9 cellular contexts compared by ENCODE assay signal in the genomic region with DNA sequence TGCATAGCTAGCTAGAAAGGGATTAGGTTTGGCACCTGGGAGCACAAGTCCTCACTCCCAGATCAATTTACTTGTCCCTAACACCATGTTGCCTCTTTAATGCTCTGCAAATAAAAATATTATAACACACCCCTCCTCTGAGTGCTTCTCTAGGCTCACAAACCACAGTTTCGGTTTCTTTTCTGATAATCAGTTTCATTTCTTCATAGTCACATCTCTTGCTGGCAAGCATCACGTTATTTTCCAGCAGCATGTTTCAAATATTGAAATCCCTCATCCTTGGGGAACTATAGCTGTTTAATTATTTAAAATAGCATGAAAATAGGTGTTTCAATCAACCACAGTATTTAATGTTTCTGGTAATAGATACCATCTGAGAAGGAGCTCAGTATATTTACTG. TPM values are rescaled to one million over a fixed set of nuclear protein-coding genes. Genes with fewer than 3 reads are reported as not detected.
A peak's percentile ranks its signal among the peaks of the same experiment; 100 is the strongest.
DNase-seq lines count a peak whose midpoint lies in the region; ATAC-seq, FAIRE-seq and TF ChIP-seq lines count a peak whose summit lies in the region.
"Had no signal": no experiment of that assay in that cellular context is flagged by ENCODE, and none has a peak within 500 bp of the region (broad histone marks: within the 10 kb centered on the region; RNA-seq: fewer than 3 reads in every experiment).

No MANE protein-coding gene starts in this region.

- TF ChIP-seq CTCF in GM12878 (IDR thresholded peaks at IDR 0.05 in 2 of 3, conservative IDR thresholded peaks at IDR 0.05 in 1 of 3; ENCODE audit: control insufficient read depth in 2 of 3, extremely low read depth in 1 of 3, insufficient read depth in 1 of 3, low read depth in 3 of 3, low read length in 3 of 3) (no peak), tibial artery (IDR thresholded peaks at IDR 0.05) (no peak)

- H3K4me3 ChIP-seq in GM12878 (peak overlapping the region; percentile 33), tibial artery (no peak overlapping the region)
- H3K4me3 ChIP-seq: SJSA1 had no signal

- TF ChIP-seq POLR2A in GM12878 (IDR thresholded peaks at IDR 0.05; ENCODE audit: low read depth, low read length): no peak

- ATAC-seq in GM18498 (IDR thresholded peaks at IDR 0.05; ENCODE audit: unreplicated experiment) (peak; percentile 84), GM21423 (IDR thresholded peaks at IDR 0.05; ENCODE audit: unreplicated experiment) (peak; percentile 69), GM12878 (peak; percentile 80)
- peak; percentile 74 for ATAC-seq in stimulated activated effector memory CD8-positive, alpha-beta T cell treated with anti-CD3 and anti-CD28 coated beads, Interleukin-12 subunit alpha, Interleukin-12 subunit beta, amount 100 ng/mL, for 72 hours

- peak; percentile 81 for FAIRE-seq in GM12878 (lab: Jason Lieb, UNC)
- no peak for FAIRE-seq in urothelium cell line (lab: Jason Lieb, UNC)

- H2AFZ ChIP-seq in GM12878 (ENCODE audit: control insufficient read depth, low read depth, low read length): peak overlapping the region; percentile 45; the same call in 1 of the 2 replicates

- no peaks in the 10 kb centered on the region for H4K20me1 ChIP-seq in GM12878 (ENCODE audit: control insufficient read depth, insufficient read depth)

- TF ChIP-seq EP300 in GM12878 (IDR thresholded peaks at IDR 0.05; ENCODE audit: borderline replicate concordance in 1 of 2, control insufficient read depth in 1 of 2, low read depth in 2 of 2, low read length in 2 of 2): peak in 1 of 2 experiments; percentile 57; a peak in 1 of 4 replicates

- 2% methylated on average over 2 of the region's 2 CpGs for WGBS in GM12878 (ENCODE audit: insufficient coverage, insufficient replicate concordance, low lambda C conversion rate, missing lambda C conversion rate)

- H3K4me3 Mint-ChIP-seq in stimulated activated effector memory CD8-positive, alpha-beta T cell treated with anti-CD3 and anti-CD28 coated beads, Interleukin-12 subunit alpha, Interleukin-12 subunit beta, amount 100 ng/mL, for 72 hours: peak overlapping the region; percentile 47

- no peaks in the 10 kb centered on the region for H3K79me2 ChIP-seq in GM12878 (ENCODE audit: control insufficient read depth, insufficient read depth, low read length)

- no peaks in the 10 kb centered on the region for H3K9me3 ChIP-seq in GM12878 (replicated peaks; ENCODE audit: control insufficient read depth, insufficient read depth, low read length)
- no peaks in the 10 kb centered on the region for H3K9me3 ChIP-seq in tibial artery
- H3K9me3 ChIP-seq: SJSA1 had no signal

- in situ Hi-C loops in GM12878 (cut with MboI): no loop called here

- RAD21 ChIA-PET in GM12878 (lab: Charles Lee; ENCODE audit: unreplicated experiment): interaction anchor here (1.0 to 3.1 kb wide), 8 partner anchors 9 to 609 kb away, joined by 3 to 30 read pairs (median 3); partner anchors contain the start of genes METTL4, NDC80 and SMCHD1

- no peak for TF ChIP-seq RAD21 in GM12878 (IDR thresholded peaks at IDR 0.05; ENCODE audit: insufficient read depth, low read depth, low read length)

- H3K36me3 ChIP-seq in GM12878 (ENCODE audit: control insufficient read depth in 2 of 2, insufficient read depth in 2 of 2, low read length in 1 of 2) (no peaks in the 10 kb centered on the region), tibial artery (no peaks in the 10 kb centered on the region)
- H3K36me3 ChIP-seq: SJSA1 had no signal

- no peaks in the 10 kb centered on the region for H3K9me3 Mint-ChIP-seq in stimulated activated effector memory CD8-positive, alpha-beta T cell treated with anti-CD3 and anti-CD28 coated beads, Interleukin-12 subunit alpha, Interleukin-12 subunit beta, amount 100 ng/mL, for 72 hours

- H3K27ac Mint-ChIP-seq in stimulated activated effector memory CD8-positive, alpha-beta T cell treated with anti-CD3 and anti-CD28 coated beads, Interleukin-12 subunit alpha, Interleukin-12 subunit beta, amount 100 ng/mL, for 72 hours: peak overlapping the region; percentile 55

- POLR2A ChIA-PET in GM12878 (lab: Charles Lee): interaction anchor here (1.0 to 4.8 kb wide), 6 partner anchors 10 to 36 kb away, joined by 4 to 44 read pairs (median 7); partner anchors contain the start of gene SMCHD1

- peak overlapping the region; percentile 37; the same call in 1 of the 2 replicates for H3K9ac ChIP-seq in GM12878 (ENCODE audit: control insufficient read depth, insufficient read depth, low read length)

- no peaks in the 10 kb centered on the region for H3K36me3 Mint-ChIP-seq in stimulated activated effector memory CD8-positive, alpha-beta T cell treated with anti-CD3 and anti-CD28 coated beads, Interleukin-12 subunit alpha, Interleukin-12 subunit beta, amount 100 ng/mL, for 72 hours

- CTCF ChIA-PET in GM12878 (lab: Yijun Ruan, JAX): interaction anchor here (1.2 to 1.6 kb wide), 3 partner anchors 10 to 15 kb away, joined by 3 to 8 read pairs (median 4); no protein-coding TSS in a partner anchor

- H3K27ac ChIP-seq in GM12878 (ENCODE audit: control insufficient read depth, insufficient read depth): peak overlapping the region; percentile 99
- H3K27ac ChIP-seq in tibial artery: no peak overlapping the region
- H3K27ac ChIP-seq: SJSA1 had no signal

- DNase-seq in HPDE6-E6E7 (ENCODE audit: extremely low spot score): peak; percentile 37
- DNase-seq in GM12878 (ENCODE audit: low read depth, low spot score): peak; percentile 77
- DNase-seq in stimulated activated effector memory CD8-positive, alpha-beta T cell treated with anti-CD3 and anti-CD28 coated beads, Interleukin-12 subunit alpha, Interleukin-12 subunit beta, amount 100 ng/mL, for 72 hours (ENCODE audit: low spot score in 2 of 2): peak in 1 of 2 donors; percentile 46
- no peak for DNase-seq in urothelium cell line (ENCODE audit: low spot score)
- DNase-seq in NCI-H446 (lab: John Stamatoyannopoulos, UW): no peak
- DNase-seq in tibial artery: no peak

- H3K4me1 ChIP-seq in GM12878 (ENCODE audit: control insufficient read depth, insufficient read depth, low read length): peaks cover 49% of the 10 kb centered on the region
- no peaks in the 10 kb centered on the region for H3K4me1 ChIP-seq in tibial artery

- H3K27me3 ChIP-seq in GM12878 (replicated peaks in 1 of 2; ENCODE audit: control insufficient read depth in 2 of 2, insufficient read depth in 2 of 2, low read length in 1 of 2): no peaks in the 10 kb centered on the region
- H3K27me3 ChIP-seq in tibial artery: no peaks in the 10 kb centered on the region
- H3K27me3 ChIP-seq: SJSA1 had no signal

- intact Hi-C loops in GM12878 (cut with micrococcal nuclease; ENCODE audit: unreplicated experiment): loop anchor here (2.0 kb wide), 1 partner anchor 13 kb away; the partner anchor contains the start of gene SMCHD1
- intact Hi-C loops in tibial artery (cut with DNase I; ENCODE audit: low total_unique reads): no loop called here

- SMC1A ChIA-PET in GM12878 (lab: Charles Lee; ENCODE audit: uncharacterized antibody, unreplicated experiment): interaction anchor here (0.9 to 4.3 kb wide), 8 partner anchors 11 to 70 kb away, joined by 3 to 29 read pairs (median 6); partner anchors contain the start of genes METTL4, NDC80 and SMCHD1

- no TSS peak for BruUV-seq in GM12878 (replicated peaks; lab: Mats Ljungman, UMichigan)

- peaks cover 45% of the 10 kb centered on the region for H3K4me1 Mint-ChIP-seq in stimulated activated effector memory CD8-positive, alpha-beta T cell treated with anti-CD3 and anti-CD28 coated beads, Interleukin-12 subunit alpha, Interleukin-12 subunit beta, amount 100 ng/mL, for 72 hours

- H3K4me2 ChIP-seq in GM12878 (ENCODE audit: control insufficient read depth, insufficient read depth): peak overlapping the region; percentile 93

TF ChIP-seq in GM12878, 131 proteins besides CTCF, POLR2A, EP300 and RAD21 (continues in another document):
- TF ChIP-seq RB1 (IDR thresholded peaks at IDR 0.05; ENCODE audit: borderline replicate concordance): no peak
- TF ChIP-seq ZNF384 (IDR thresholded peaks at IDR 0.05; ENCODE audit: borderline replicate concordance, low read depth, low read length): no peak
- TF ChIP-seq CHD1 (IDR thresholded peaks at IDR 0.05; ENCODE audit: low read depth, low read length): no peak
- no peak for TF ChIP-seq MTA3 (IDR thresholded peaks at IDR 0.05; ENCODE audit: borderline replicate concordance, low read length)
- 0 out of 2 replicates have a peak, but pooled peaks have one; percentile 4 for TF ChIP-seq ZNF217 (IDR thresholded peaks at IDR 0.05)
- TF ChIP-seq NRF1 (conservative IDR thresholded peaks at IDR 0.05; ENCODE audit: low read depth, low read length): no peak
- TF ChIP-seq SRF (IDR thresholded peaks at IDR 0.05; ENCODE audit: low read depth in 2 of 2, low read length in 2 of 2): no peak
- no peak for TF ChIP-seq CHD2 (IDR thresholded peaks at IDR 0.05; ENCODE audit: borderline replicate concordance, low read depth, low read length)
- TF ChIP-seq RCOR1 (conservative IDR thresholded peaks at IDR 0.05; ENCODE audit: low read depth, low read length): no peak
- no peak for TF ChIP-seq TCF3 (IDR thresholded peaks at IDR 0.05; ENCODE audit: borderline replicate concordance, insufficient read depth, low read depth, low read length)
- TF ChIP-seq ZNF622 (IDR thresholded peaks at IDR 0.05): no peak
- peak; percentile 84 for TF ChIP-seq JUNB (IDR thresholded peaks at IDR 0.05)
- no peak for TF ChIP-seq SUZ12 (IDR thresholded peaks at IDR 0.05; ENCODE audit: unreplicated experiment)

RNA-seq across cellular contexts. Expression of gene SMCHD1, which starts 13.9 kb away (rescaled TPM):
- 550 and 614 TPM in 2 replicates for total RNA-seq in GM12878 (2013; cell fraction: nucleolus; rRNA removed)
- 71.6 and 89.8 TPM in 2 replicates for total RNA-seq in GM12878 (2014; rRNA removed)
- total RNA-seq in GM12878 (2014; rRNA removed; fragmentation: Illumina TruSeq; extraction: Trizol): 110 and 115 TPM in 2 replicates
- 50.2 and 52.0 TPM in 2 replicates for total RNA-seq in GM12878 (2021)
- polyA plus RNA-seq in GM12878 (2011; ENCODE audit: low read depth): 23.0 TPM
- polyA plus RNA-seq in GM12878 (2011; rRNA removed): 67.5 and 103 TPM in 2 replicates
- 16.0 and 18.7 TPM in 2 replicates for polyA plus RNA-seq in GM12878 (2011; cell fraction: cytosol; rRNA removed)
- 72.0 and 77.0 TPM in 2 replicates for polyA plus RNA-seq in GM12878 (2011; cell fraction: nucleus; rRNA removed)
- 30.4 and 40.3 TPM in 2 replicates for polyA plus RNA-seq in GM12878 (2012)
- polyA plus RNA-seq in GM12878 (2014; fragmentation: Illumina TruSeq; extraction: Trizol): 64.2 and 87.8 TPM in 2 replicates
- 1 to 10 TPM; 6.0 to 7.2 TPM for polyA plus RNA-seq in GM12878 (2014; fragmentation: Nextera tagmentation; extraction: Ambion mirVana)
- 44.0 and 45.4 TPM in 2 replicates for polyA plus RNA-seq in GM12878 (2014; rRNA removed)
- polyA plus RNA-seq in GM12878 (2016; fragmentation: Nextera tagmentation; extraction: Ambion mirVana): 10 to 100 TPM; 16.5 to 17.5 TPM
- polyA minus RNA-seq in GM12878 (2011; rRNA and poly(A)+ RNA removed): 62.1 and 99.8 TPM in 2 replicates
- polyA minus RNA-seq in GM12878 (2011; cell fraction: cytosol; rRNA and poly(A)+ RNA removed): 42.8 and 52.2 TPM in 2 replicates
- polyA minus RNA-seq in GM12878 (2011; cell fraction: nucleus; rRNA and poly(A)+ RNA removed): 122 and 196 TPM in 2 replicates

Comparison
In these comparisons a context has a peak if more than half of its experiments do, and no peak if none do; other contexts are left out.
1. DNase-seq: peak in HPDE6-E6E7 (single experiment) and GM12878 (single experiment); none in urothelium cell line (single experiment), NCI-H446 (0 of 2) and tibial artery (0 of 2).
2. Peak in every context shown above with its lines, with median percentiles within 50 percentile points of each other: ATAC-seq.